ENCODE assay signal across 24 cellular contexts in the genomic region with DNA sequence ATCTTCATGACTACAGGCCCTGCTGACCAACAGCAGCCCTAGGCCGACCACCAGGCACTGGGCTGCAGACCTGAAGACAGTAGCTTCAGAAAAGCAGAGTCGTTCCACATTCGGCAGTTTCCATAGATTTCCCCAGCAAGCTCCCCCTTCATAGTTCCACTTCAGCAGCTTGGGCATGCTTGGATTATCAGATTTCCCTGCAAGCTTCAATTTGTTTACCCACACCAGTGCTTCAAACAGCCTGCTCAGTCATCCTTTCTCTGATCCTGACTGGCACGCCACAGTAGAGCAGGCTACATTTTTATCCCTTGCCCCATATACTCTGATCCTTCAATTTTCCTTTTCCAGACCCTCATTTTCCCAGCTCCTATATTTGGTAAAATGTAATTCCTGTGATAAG. TPM values are rescaled to one million over a fixed set of nuclear protein-coding genes. Genes with fewer than 3 reads are reported as not detected.
"Had no signal": no experiment of that assay in that cellular context is flagged by ENCODE, and none has a peak within 500 bp of the region (broad histone marks: within the 10 kb centered on the region; RNA-seq: fewer than 3 reads in every experiment).

No MANE protein-coding gene starts in this region.

- H3K9me3 ChIP-seq: breast epithelium, esophagus squamous epithelium, gastrocnemius medialis, tibial artery had no signal

- H3K4me3 Mint-ChIP-seq: activated B cell treated with CpG ODN at 0.5 μM for 24 hours; activated naive CD8-positive, alpha-beta T cell treated with anti-CD3 and anti-CD28 coated beads for 36 hours; natural killer cell treated with Interleukin-12 subunit alpha and Interleukin-12 subunit beta and Interleukin-15 and Interleukin-18, amount 100 ng/mL, for 72 hours; stimulated activated naive CD8-positive, alpha-beta T cell treated with anti-CD3 and anti-CD28 coated beads, Interleukin-15, Interleukin-2, amounts not matched to agents 100 ng/mL and 50 ng/mL, for 24 hours had no signal

- H3K4me3 ChIP-seq: breast epithelium, coronary artery, esophagus squamous epithelium, gastrocnemius medialis, tibial artery had no signal

- H3K4me1 ChIP-seq: breast epithelium, esophagus squamous epithelium, gastrocnemius medialis, tibial artery had no signal

- H3K27me3 Mint-ChIP-seq: activated B cell treated with CpG ODN at 0.5 μM for 24 hours; activated naive CD8-positive, alpha-beta T cell treated with anti-CD3 and anti-CD28 coated beads for 36 hours; natural killer cell treated with Interleukin-12 subunit alpha and Interleukin-12 subunit beta and Interleukin-15 and Interleukin-18, amount 100 ng/mL, for 72 hours; stimulated activated naive CD8-positive, alpha-beta T cell treated with anti-CD3 and anti-CD28 coated beads, Interleukin-15, Interleukin-2, amounts not matched to agents 100 ng/mL and 50 ng/mL, for 24 hours had no signal

- DNase-seq: activated B cell treated with CpG ODN at 0.5 μM for 24 hours; activated CD4-positive, alpha-beta T cell treated with anti-CD3 and anti-CD28 coated beads for 4 hours; activated CD4-positive, alpha-beta T cell treated with anti-CD3 and anti-CD28 coated beads, Interleukin-2, amount 50 U/mL, for 48 hours; activated CD8-positive, alpha-beta memory T cell treated with anti-CD3 and anti-CD28 coated beads, Interleukin-2, amount 50 U/mL, for 48 hours; activated naive CD4-positive, alpha-beta T cell treated with Interleukin-2 at 50 U/mL for 16 hours; activated naive CD8-positive, alpha-beta T cell treated with anti-CD3 and anti-CD28 coated beads for 36 hours; activated T-cell treated with anti-CD3 and anti-CD28 coated beads, Interleukin-2, amount 50 U/mL, for 48 hours; esophagus squamous epithelium; gastrocnemius medialis; hypothalamus; left ventricle myocardium superior; mammary epithelial cell; midbrain; occipital lobe; stimulated activated CD4-positive, alpha-beta T cell treated with anti-CD3 and anti-CD28 coated beads, Interleukin-1b, Interleukin-23, amount 100 ng/mL, for 48 hours; substantia nigra; T-helper 1 cell; T-helper 9 cell; tibial artery had no signal

- H3K27me3 ChIP-seq: breast epithelium, esophagus squamous epithelium, gastrocnemius medialis, tibial artery had no signal

- H3K36me3 ChIP-seq: esophagus squamous epithelium had no signal

- H3K27ac ChIP-seq: breast epithelium, coronary artery, esophagus squamous epithelium, gastrocnemius medialis, tibial artery had no signal

- H3K9me3 Mint-ChIP-seq: activated naive CD8-positive, alpha-beta T cell treated with anti-CD3 and anti-CD28 coated beads for 36 hours; stimulated activated naive CD8-positive, alpha-beta T cell treated with anti-CD3 and anti-CD28 coated beads, Interleukin-15, Interleukin-2, amounts not matched to agents 100 ng/mL and 50 ng/mL, for 24 hours had no signal

- H3K36me3 Mint-ChIP-seq: natural killer cell treated with Interleukin-12 subunit alpha and Interleukin-12 subunit beta and Interleukin-15 and Interleukin-18, amount 100 ng/mL, for 72 hours had no signal

- H3K27ac Mint-ChIP-seq: activated B cell treated with CpG ODN at 0.5 μM for 24 hours; activated naive CD8-positive, alpha-beta T cell treated with anti-CD3 and anti-CD28 coated beads for 36 hours; natural killer cell treated with Interleukin-12 subunit alpha and Interleukin-12 subunit beta and Interleukin-15 and Interleukin-18, amount 100 ng/mL, for 72 hours; stimulated activated naive CD8-positive, alpha-beta T cell treated with anti-CD3 and anti-CD28 coated beads, Interleukin-15, Interleukin-2, amounts not matched to agents 100 ng/mL and 50 ng/mL, for 24 hours had no signal

- H3K4me1 Mint-ChIP-seq: activated B cell treated with CpG ODN at 0.5 μM for 24 hours; activated naive CD8-positive, alpha-beta T cell treated with anti-CD3 and anti-CD28 coated beads for 36 hours had no signal

RNA-seq across cellular contexts. Expression of gene CFAP300, which starts 51.1 kb away (rescaled TPM):
- total RNA-seq: activated B cell treated with CpG ODN at 0.5 μM for 24 hours; activated CD8-positive, alpha-beta memory T cell treated with anti-CD3 and anti-CD28 coated beads for 36 hours; activated naive CD8-positive, alpha-beta T cell treated with anti-CD3 and anti-CD28 coated beads for 36 hours; natural killer cell treated with Interleukin-12 subunit alpha and Interleukin-12 subunit beta and Interleukin-15 and Interleukin-18, amount 100 ng/mL, for 72 hours had no signal
